In genomic region chr1:176559474-176560390, GRCh38 we compare ENCODE assay signal across 8 cellular contexts.
DNase-seq lines count a peak whose midpoint lies in the region; ATAC-seq and TF ChIP-seq lines count a peak whose summit lies in the region.

No MANE protein-coding gene starts in this region.

- no peaks in the 10 kb centered on the region for H3K9me3 ChIP-seq in heart right ventricle

- CTCF ChIA-PET in BJ (lab: Yijun Ruan, JAX), result interaction anchor here (0.5 to 5.6 kb wide), 47 partner anchors 8 to 1186 kb away, joined by 3 to 115 read pairs (median 4); no protein-coding TSS in a partner anchor

- no peaks in the 10 kb centered on the region for H3K9me3 Mint-ChIP-seq in activated naive CD8-positive, alpha-beta T cell treated with anti-CD3 and anti-CD28 coated beads, Interleukin-2, amount 10 ng/mL, durations not matched to agents 7 days and 5 days

- 17 to 21% methylated on average over 10 of the region's 10 CpGs for WGBS in heart right ventricle, 2 donors

- intact Hi-C loops in heart right ventricle (cut with DNase I), result loop anchor here (1.0 to 10.0 kb wide), 16 partner anchors 125 to 323 kb away; no protein-coding TSS in a partner anchor
- intact Hi-C loops in sciatic nerve (cut with DNase I), result loop anchor here (10.0 kb wide), 1 partner anchor 285 kb away; no protein-coding TSS in a partner anchor

- no peaks in the 10 kb centered on the region for H3K36me3 Mint-ChIP-seq in activated naive CD8-positive, alpha-beta T cell treated with anti-CD3 and anti-CD28 coated beads, Interleukin-2, amount 10 ng/mL, durations not matched to agents 7 days and 5 days

- no peak overlapping the region for H3K4me3 Mint-ChIP-seq in activated naive CD8-positive, alpha-beta T cell treated with anti-CD3 and anti-CD28 coated beads, Interleukin-2, amount 10 ng/mL, durations not matched to agents 7 days and 5 days

- ATAC-seq in HG02981 (IDR thresholded peaks at IDR 0.05; ENCODE audit: unreplicated experiment) (peak; percentile 72), heart right ventricle (peak; percentile 79 to 96 (median 92)), sciatic nerve (peak; percentile 94)
- ATAC-seq in activated naive CD8-positive, alpha-beta T cell treated with anti-CD3 and anti-CD28 coated beads, Interleukin-2, amount 10 ng/mL, durations not matched to agents 7 days and 5 days (ENCODE audit: low read depth), result no peak

- no peaks in the 10 kb centered on the region for H3K36me3 ChIP-seq in BJ (ENCODE audit: control insufficient read depth, insufficient read depth, low read length)
- no peaks in the 10 kb centered on the region for H3K36me3 ChIP-seq in heart right ventricle

- H3K4me3 ChIP-seq in BJ (ENCODE audit: low read depth, low read length) (no peak overlapping the region), heart right ventricle (no peak overlapping the region)

- H3K27me3 Mint-ChIP-seq in activated naive CD8-positive, alpha-beta T cell treated with anti-CD3 and anti-CD28 coated beads, Interleukin-2, amount 10 ng/mL, durations not matched to agents 7 days and 5 days, result no peaks in the 10 kb centered on the region

- no peak for DNase-seq in BJ (ENCODE audit: low read depth)
- DNase-seq in GM13976 (ENCODE audit: low spot score), result peak; percentile 56
- peak; percentile 55 for DNase-seq in NCI-H2227 treated with DMSO at 0.1 percent for 48 hours (lab: John Stamatoyannopoulos, UW)
- peak; percentile 27 for DNase-seq in activated naive CD8-positive, alpha-beta T cell treated with anti-CD3 and anti-CD28 coated beads, Interleukin-2, amount 10 ng/mL, durations not matched to agents 7 days and 5 days
- DNase-seq in heart right ventricle, result peak in 1 of 2 donors; percentile 62
- DNase-seq in sciatic nerve (ENCODE audit: low spot score), result no peak
- no peak for DNase-seq in activated effector memory CD4-positive, alpha-beta T cell treated with anti-CD3 and anti-CD28 coated beads, Interleukin-2, amount 50 U/mL, for 16 hours

- no peak overlapping the region for H3K27ac ChIP-seq in heart right ventricle

- H3K4me1 ChIP-seq in heart right ventricle, result peaks cover 0 to 11% (median 2%) of the 10 kb centered on the region in 9 donors

- in situ Hi-C loops in GM13976 (cut with MboI; ENCODE audit: low sequenced_read_pairs, unreplicated experiment), result loop anchor here (5.0 kb wide), 1 partner anchor 323 kb away; no protein-coding TSS in a partner anchor

- TF ChIP-seq CTCF in BJ (IDR thresholded peaks at IDR 0.05; ENCODE audit: insufficient read depth, low read depth, low read length), result peak; percentile 88
- peak; percentile 45 for TF ChIP-seq CTCF in GM13976 (IDR thresholded peaks at IDR 0.05; ENCODE audit: borderline replicate concordance, control extremely low read depth, extremely low read depth, insufficient read depth, missing control alignments)
- peak; percentile 69 to 92 (median 85) for TF ChIP-seq CTCF in heart right ventricle (IDR thresholded peaks at IDR 0.05)

- H3K27ac Mint-ChIP-seq in activated naive CD8-positive, alpha-beta T cell treated with anti-CD3 and anti-CD28 coated beads, Interleukin-2, amount 10 ng/mL, durations not matched to agents 7 days and 5 days, result no peak overlapping the region

- H3K4me1 Mint-ChIP-seq in activated naive CD8-positive, alpha-beta T cell treated with anti-CD3 and anti-CD28 coated beads, Interleukin-2, amount 10 ng/mL, durations not matched to agents 7 days and 5 days, result no peaks in the 10 kb centered on the region

- POLR2A ChIA-PET in BJ (lab: Charles Lee), result no interaction called here
- POLR2A ChIA-PET in activated naive CD8-positive, alpha-beta T cell treated with anti-CD3 and anti-CD28 coated beads, Interleukin-2, amount 10 ng/mL, durations not matched to agents 7 days and 5 days (lab: Charles Lee), result no interaction called here

- H3K27me3 ChIP-seq in BJ (ENCODE audit: control insufficient read depth, insufficient read depth, low read length) (no peaks in the 10 kb centered on the region; the same call in 1 of the 2 replicates), heart right ventricle (peaks cover 0 to 14% (median 5%) of the 10 kb centered on the region in 7 donors)

Comparison
In these comparisons a context has a peak if more than half of its experiments do, and no peak if none do; other contexts are left out.
1. DNase-seq: peak in GM13976 (single experiment), NCI-H2227 treated with DMSO at 0.1 percent for 48 hours (single experiment) and activated naive CD8-positive, alpha-beta T cell treated with anti-CD3 and anti-CD28 coated beads, Interleukin-2, amount 10 ng/mL, durations not matched to agents 7 days and 5 days (single experiment); none in BJ (single experiment), sciatic nerve (single experiment) and activated effector memory CD4-positive, alpha-beta T cell treated with anti-CD3 and anti-CD28 coated beads, Interleukin-2, amount 50 U/mL, for 16 hours (single experiment).
2. Peak in every context shown above with its lines, with median percentiles within 50 percentile points of each other: CTCF ChIP-seq.